1 cellular context compared by ENCODE assay signal in the genomic region with DNA sequence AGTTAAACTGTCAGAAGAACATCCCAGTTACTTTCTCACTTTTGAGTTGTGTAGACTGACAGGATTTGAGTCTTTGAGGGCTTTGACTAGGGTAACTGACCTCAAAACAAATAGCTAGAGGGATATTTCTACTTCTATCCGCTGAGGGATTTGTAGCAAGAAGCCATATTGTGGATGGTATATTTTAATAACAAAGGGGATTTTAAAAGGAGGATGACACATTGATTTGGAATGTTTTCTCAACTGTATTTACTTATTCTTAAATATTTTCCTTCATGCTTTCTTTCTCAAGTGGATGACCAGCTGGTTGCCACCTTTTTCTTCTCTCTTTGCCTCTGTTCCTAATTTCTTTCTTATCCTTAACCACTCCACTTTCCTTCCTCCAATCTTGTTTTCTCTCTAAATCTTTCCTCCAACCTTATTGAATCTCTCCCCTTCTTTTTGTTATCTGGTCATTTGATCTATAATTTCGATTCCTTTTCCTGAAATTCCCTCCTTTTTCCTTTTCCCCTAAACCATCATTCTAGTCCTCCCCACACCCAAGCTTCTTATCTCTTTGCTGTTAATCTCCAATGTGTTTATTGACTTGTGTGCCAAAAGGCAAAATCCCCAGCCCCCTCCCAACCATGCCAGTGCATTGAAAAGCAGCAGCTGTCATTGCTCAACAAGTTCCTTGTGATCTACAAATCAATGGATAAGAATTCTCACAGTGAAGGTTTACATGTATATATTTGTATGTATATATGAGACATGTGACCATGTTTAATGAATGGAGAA.
TF ChIP-seq lines count a peak whose summit lies in the region.

No MANE protein-coding gene starts in this region.

TF ChIP-seq in GM12878, 131 proteins besides CTCF, POLR2A, EP300 and RAD21:
- TF ChIP-seq EGR1 (IDR thresholded peaks at IDR 0.05; ENCODE audit: borderline replicate concordance in 1 of 2, low read depth in 2 of 2, low read length in 2 of 2), result no peak
- TF ChIP-seq, protein P1, sequence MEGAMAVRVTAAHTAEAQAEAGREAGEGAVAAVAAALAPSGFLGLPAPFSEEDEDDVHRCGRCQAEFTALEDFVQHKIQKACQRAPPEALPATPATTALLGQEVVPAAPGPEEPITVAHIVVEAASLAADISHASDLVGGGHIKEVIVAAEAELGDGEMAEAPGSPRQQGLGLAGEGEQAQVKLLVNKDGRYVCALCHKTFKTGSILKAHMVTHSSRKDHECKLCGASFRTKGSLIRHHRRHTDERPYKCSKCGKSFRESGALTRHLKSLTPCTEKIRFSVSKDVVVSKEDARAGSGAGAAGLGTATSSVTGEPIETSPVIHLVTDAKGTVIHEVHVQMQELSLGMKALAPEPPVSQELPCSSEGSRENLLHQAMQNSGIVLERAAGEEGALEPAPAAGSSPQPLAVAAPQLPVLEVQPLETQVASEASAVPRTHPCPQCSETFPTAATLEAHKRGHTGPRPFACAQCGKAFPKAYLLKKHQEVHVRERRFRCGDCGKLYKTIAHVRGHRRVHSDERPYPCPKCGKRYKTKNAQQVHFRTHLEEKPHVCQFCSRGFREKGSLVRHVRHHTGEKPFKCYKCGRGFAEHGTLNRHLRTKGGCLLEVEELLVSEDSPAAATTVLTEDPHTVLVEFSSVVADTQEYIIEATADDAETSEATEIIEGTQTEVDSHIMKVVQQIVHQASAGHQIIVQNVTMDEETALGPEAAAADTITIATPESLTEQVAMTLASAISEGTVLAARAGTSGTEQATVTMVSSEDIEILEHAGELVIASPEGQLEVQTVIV (IDR thresholded peaks at IDR 0.05; ENCODE audit: borderline replicate concordance, partially characterized antibody), result no peak
- TF ChIP-seq KDM1A (IDR thresholded peaks at IDR 0.05; ENCODE audit: borderline replicate concordance), result no peak
- TF ChIP-seq TAF1 (IDR thresholded peaks at IDR 0.05; ENCODE audit: borderline replicate concordance, low read depth, low read length), result no peak
- no peak for TF ChIP-seq ZSCAN29 (IDR thresholded peaks at IDR 0.05)
- TF ChIP-seq IKZF1 (conservative IDR thresholded peaks at IDR 0.05), result no peak
- TF ChIP-seq TARDBP (IDR thresholded peaks at IDR 0.05; ENCODE audit: borderline replicate concordance), result no peak
- no peak for TF ChIP-seq NFIC (IDR thresholded peaks at IDR 0.05; ENCODE audit: low read depth, low read length)
TF ChIP-seq in GM12878: peak in this region for 0.
